In the genomic region with DNA sequence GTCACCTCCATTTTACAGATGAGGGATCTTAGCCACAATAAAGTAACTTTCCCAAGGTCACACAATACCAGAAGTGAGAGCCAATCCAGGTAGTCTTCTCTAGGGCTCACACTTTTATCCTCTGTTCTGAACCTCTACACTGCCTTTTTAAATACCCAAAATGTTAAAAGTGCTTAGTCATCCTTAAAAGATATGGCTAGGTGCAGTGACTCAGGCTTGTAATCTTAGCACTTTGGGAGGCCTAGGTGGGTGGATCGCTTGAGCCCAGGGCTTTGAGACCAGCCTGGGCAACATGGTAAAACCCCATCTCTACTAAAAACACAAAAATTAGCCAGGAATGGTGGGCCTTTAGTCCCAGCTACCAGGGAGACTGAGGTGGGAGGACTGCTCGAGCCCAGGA, we compare ENCODE assay signal across 24 cellular contexts.
DNase-seq lines count a peak whose midpoint lies in the region; ATAC-seq and TF ChIP-seq lines count a peak whose summit lies in the region.
"Had no signal": no experiment of that assay in that cellular context is flagged by ENCODE, and none has a peak within 500 bp of the region (broad histone marks: within the 10 kb centered on the region; RNA-seq: fewer than 3 reads in every experiment).

No MANE protein-coding gene starts in this region.

- H3K36me3 ChIP-seq in RWPE2 (ENCODE audit: low read depth) (no peaks in the 10 kb centered on the region), aorta (ENCODE audit: control insufficient read depth in 1 of 2, insufficient read depth in 2 of 2, low read length in 1 of 2) (no peaks in the 10 kb centered on the region)
- H3K36me3 ChIP-seq: colonic mucosa, esophagus squamous epithelium, pancreas, stomach, tibial nerve had no signal

- H3K9me3 ChIP-seq in RWPE2 (ENCODE audit: severe bottlenecking), result no peaks in the 10 kb centered on the region
- no peaks in the 10 kb centered on the region for H3K9me3 ChIP-seq in aorta (ENCODE audit: control insufficient read depth, low read length)
- H3K9me3 ChIP-seq: body of pancreas, colonic mucosa, esophagus squamous epithelium, pancreas, stomach, tibial nerve had no signal

- no peak overlapping the region for H3K4me3 ChIP-seq in RWPE2 (ENCODE audit: severe bottlenecking)
- H3K4me3 ChIP-seq in aorta (ENCODE audit: low read length in 2 of 2), result no peak overlapping the region
- H3K4me3 ChIP-seq: body of pancreas, colonic mucosa, esophagus squamous epithelium, pancreas, stomach, tibial nerve had no signal

- in situ Hi-C loops in Caki2 (cut with HindIII; ENCODE audit: low pct_unique_long_range_greater_than_20kb, low sequenced_read_pairs), result no loop called here

- WGBS in aorta, 2 donors, result 47 to 81% methylated on average over 2 of the region's 2 CpGs

- no peak for TF ChIP-seq CTCF in RWPE2 (IDR thresholded peaks at IDR 0.05; ENCODE audit: poor library complexity, severe bottlenecking)

- intact Hi-C loops in aorta (cut with DNase I), result no loop called here

- H3K27me3 ChIP-seq in RWPE2 (ENCODE audit: insufficient read depth, poor library complexity, severe bottlenecking), result no peaks in the 10 kb centered on the region
- H3K27me3 ChIP-seq in aorta (ENCODE audit: control insufficient read depth in 1 of 2, insufficient read depth in 2 of 2, low read length in 1 of 2), result no peaks in the 10 kb centered on the region
- H3K27me3 ChIP-seq: body of pancreas, colonic mucosa, esophagus squamous epithelium, pancreas, stomach, tibial nerve had no signal

- ATAC-seq in RWPE2 (ENCODE audit: low read depth) (peak; percentile 64; the same call in 2 of the 3 replicates), aorta (ENCODE audit: low FRiP score) (no peak), GM18498 (IDR thresholded peaks at IDR 0.05; ENCODE audit: unreplicated experiment) (no peak), HG03457 (IDR thresholded peaks at IDR 0.05; ENCODE audit: unreplicated experiment) (no peak)
- ATAC-seq: body of pancreas, pancreas, sciatic nerve had no signal

- no peak overlapping the region for H3K27ac ChIP-seq in RWPE2 (ENCODE audit: poor library complexity, severe bottlenecking)
- no peak overlapping the region for H3K27ac ChIP-seq in aorta (ENCODE audit: low read depth in 1 of 2, low read length in 2 of 2)
- H3K27ac ChIP-seq: body of pancreas, C4-2B, colonic mucosa, esophagus squamous epithelium, pancreas, stomach, tibial nerve had no signal

- no peak for TF ChIP-seq POLR2A in erythroblast (IDR thresholded peaks at IDR 0.05; ENCODE audit: low read length)

- H3K4me1 ChIP-seq in RWPE2 (ENCODE audit: insufficient read depth, poor library complexity, severe bottlenecking) (peaks cover 4% of the 10 kb centered on the region), aorta (ENCODE audit: control insufficient read depth in 1 of 2, insufficient read depth in 2 of 2, low read length in 2 of 2) (no peaks in the 10 kb centered on the region)
- H3K4me1 ChIP-seq: body of pancreas, colonic mucosa, pancreas, stomach, tibial nerve had no signal

- peak; percentile 3 for DNase-seq in Caki2 (ENCODE audit: low read depth)
- peak; percentile 21 for DNase-seq in H4 (ENCODE audit: low spot score)
- DNase-seq in RWPE2 (ENCODE audit: low spot score), result no peak
- peak; percentile 36 to 54 for DNase-seq in erythroblast (lab: John Stamatoyannopoulos, UW)
- no peak for DNase-seq in NCI-H2171 (lab: John Stamatoyannopoulos, UW)
- DNase-seq in aorta, result no peak
- DNase-seq: activated B cell treated with CpG ODN at 0.5 μM for 24 hours; activated CD4-positive, alpha-beta T cell treated with anti-CD3 and anti-CD28 coated beads, Interleukin-2, amount 50 U/mL, for 48 hours; activated CD8-positive, alpha-beta memory T cell treated with anti-CD3 and anti-CD28 coated beads, Interleukin-2, amount 50 U/mL, for 4 hours; body of pancreas; colonic mucosa; esophagus squamous epithelium; islet precursor cell; KG1; NCI-H1694; nephron progenitor cell; pancreas; stomach; T1000 had no signal

Comparison
In these comparisons a context has a peak if more than half of its experiments do, and no peak if none do; other contexts are left out.
1. DNase-seq: peak in Caki2 (single experiment), H4 (single experiment) and erythroblast (2 of 2); none in RWPE2 (single experiment), NCI-H2171 (single experiment) and aorta (0 of 2).